In genomic region chr2:87456477-87457128, GRCh38 we compare ENCODE assay signal across 8 cellular contexts.
DNase-seq lines count a peak whose midpoint lies in the region; ATAC-seq, FAIRE-seq and TF ChIP-seq lines count a peak whose summit lies in the region.
"Not testable (repeated sequence)": the region's sequence is repeated elsewhere in the genome, so short reads cannot be mapped to it uniquely, and the experiment has no call there.

No MANE protein-coding gene starts in this region.

- H3K36me3 Mint-ChIP-seq in CD8-positive, alpha-beta memory T cell; immature natural killer cell: not testable (repeated sequence)

- not testable (repeated sequence) for TF ChIP-seq CTCF in breast epithelium (IDR thresholded peaks at IDR 0.05)

- ATAC-seq in GM19397 (IDR thresholded peaks at IDR 0.05; ENCODE audit: unreplicated experiment), result peak; percentile 71
- ATAC-seq in HG02884 (IDR thresholded peaks at IDR 0.05; ENCODE audit: unreplicated experiment), result peak; percentile 63

- not testable (repeated sequence) for H3K4me1 ChIP-seq in CD8-positive, alpha-beta memory T cell (ENCODE audit: insufficient read depth, low read length); HUES64 (ENCODE audit: insufficient read depth, low read length); breast epithelium; small intestine (ENCODE audit: control insufficient read depth in 2 of 2, insufficient read depth in 1 of 2, low read depth in 1 of 2, low read length in 1 of 2)

- H3K27ac Mint-ChIP-seq in CD8-positive, alpha-beta memory T cell, result peak overlapping the region in 7 of 8 donors; percentile 42 to 85 (median 74)
- peak overlapping the region; percentile 65 to 89 (median 78) for H3K27ac Mint-ChIP-seq in immature natural killer cell

- CTCF ChIA-PET in CD8-positive, alpha-beta memory T cell (lab: Charles Lee), result not testable (repeated sequence)

- peak overlapping the region; percentile 59 for H3K27ac ChIP-seq in CD8-positive, alpha-beta memory T cell (ENCODE audit: low read depth, low read length)
- not testable (repeated sequence) for H3K27ac ChIP-seq in HUES64 (ENCODE audit: low read depth, low read length)
- H3K27ac ChIP-seq in breast epithelium, result peak overlapping the region; percentile 79 to 86
- H3K27ac ChIP-seq in small intestine (ENCODE audit: low read depth in 1 of 2, low read length in 1 of 2), result peak overlapping the region; percentile 48 to 80

- DNase-seq in CD8-positive, alpha-beta memory T cell; breast epithelium (ENCODE audit: low spot score in 2 of 2); immature natural killer cell; small intestine: not testable (repeated sequence)
- peak; percentile 29 for DNase-seq in activated CD4-positive, alpha-beta T cell treated with anti-CD3 and anti-CD28 coated beads for 48 hours

- not testable (repeated sequence) for FAIRE-seq in small intestine (lab: Jason Lieb, UNC)

- not testable (repeated sequence) for H3K9me3 ChIP-seq in CD8-positive, alpha-beta memory T cell (ENCODE audit: low read length); HUES64 (ENCODE audit: insufficient read depth, low read depth, low read length); breast epithelium; small intestine (ENCODE audit: control insufficient read depth, low read depth)

- WGBS in HUES64, result 21% methylated on average over 5 of the region's 17 CpGs
- 46 to 59% (median 47%) methylated on average over 5 to 10 of the region's 17 CpGs for WGBS in small intestine, 3 donors

- H3K9me3 Mint-ChIP-seq in CD8-positive, alpha-beta memory T cell; immature natural killer cell: not testable (repeated sequence)

- intact Hi-C loops in breast epithelium (cut with DNase I; ENCODE audit: low total_unique reads), result not testable (repeated sequence)

- not testable (repeated sequence) for H3K9ac ChIP-seq in HUES64 (ENCODE audit: low read depth, low read length)

- TF ChIP-seq POLR2A in breast epithelium (IDR thresholded peaks at IDR 0.05), result not testable (repeated sequence)

- not testable (repeated sequence) for H3K36me3 ChIP-seq in CD8-positive, alpha-beta memory T cell (ENCODE audit: insufficient read depth, low read length); HUES64 (ENCODE audit: insufficient read depth, low read length); breast epithelium; small intestine (ENCODE audit: control insufficient read depth in 2 of 2, insufficient read depth in 2 of 2, low read length in 2 of 2)

- peak overlapping the region; percentile 65 to 88 (median 80) for H3K4me3 Mint-ChIP-seq in CD8-positive, alpha-beta memory T cell
- peak overlapping the region; percentile 67 to 87 (median 77) for H3K4me3 Mint-ChIP-seq in immature natural killer cell

- POLR2A ChIA-PET in CD8-positive, alpha-beta memory T cell (lab: Charles Lee), result not testable (repeated sequence)

- not testable (repeated sequence) for H3K27me3 Mint-ChIP-seq in CD8-positive, alpha-beta memory T cell; immature natural killer cell (ENCODE audit: low read depth in 3 of 3)

- not testable (repeated sequence) for H3K27me3 ChIP-seq in CD8-positive, alpha-beta memory T cell (ENCODE audit: insufficient read depth, low read length, poor library complexity, severe bottlenecking); HUES64 (ENCODE audit: insufficient read depth, low read length); breast epithelium; small intestine (ENCODE audit: control insufficient read depth in 2 of 2, insufficient read depth in 2 of 2, low read length in 2 of 2)

- H3K4me1 Mint-ChIP-seq in CD8-positive, alpha-beta memory T cell, result peaks cover 17 to 28% (median 22%) of the 10 kb centered on the region in 3 donors
- H3K4me1 Mint-ChIP-seq in immature natural killer cell, result peaks cover 26 to 27% of the 10 kb centered on the region in 2 donors

- H3K4me3 ChIP-seq in CD8-positive, alpha-beta memory T cell (ENCODE audit: low read length); small intestine (ENCODE audit: low read depth in 1 of 2, low read length in 2 of 2): not testable (repeated sequence)
- H3K4me3 ChIP-seq in HUES64 (ENCODE audit: low read length) (peak overlapping the region; percentile 41; the same call in 1 of the 2 replicates), breast epithelium (peak overlapping the region in 2 of 3 donors; percentile 42 to 45)
